ENCODE assay signal across 24 cellular contexts in genomic region chr10:113706623-113707022, GRCh38. TPM values are rescaled to one million over a fixed set of nuclear protein-coding genes. Genes with fewer than 3 reads are reported as not detected.
DNase-seq lines count a peak whose midpoint lies in the region; ATAC-seq, FAIRE-seq and TF ChIP-seq lines count a peak whose summit lies in the region.
"Had no signal": no experiment of that assay in that cellular context is flagged by ENCODE, and none has a peak within 500 bp of the region (broad histone marks: within the 10 kb centered on the region; RNA-seq: fewer than 3 reads in every experiment).

No MANE protein-coding gene starts in this region.

- H3K27me3 Mint-ChIP-seq in MCF 10A (ENCODE audit: insufficient read depth, unreplicated experiment) (no peaks in the 10 kb centered on the region), osteocyte (ENCODE audit: unreplicated experiment) (no peaks in the 10 kb centered on the region)
- H3K27me3 Mint-ChIP-seq: CD4-positive, CD25-positive, alpha-beta regulatory T cell had no signal

- H3K27ac ChIP-seq in breast epithelium: no peak overlapping the region
- H3K27ac ChIP-seq: BLaER1 had no signal

- H3K9me3 Mint-ChIP-seq in MCF 10A (ENCODE audit: unreplicated experiment): no peaks in the 10 kb centered on the region
- H3K9me3 Mint-ChIP-seq in osteocyte (ENCODE audit: unreplicated experiment): no peaks in the 10 kb centered on the region

- peaks cover 5% of the 10 kb centered on the region for H3K36me3 Mint-ChIP-seq in MCF 10A (ENCODE audit: insufficient read depth, unreplicated experiment)
- H3K36me3 Mint-ChIP-seq in osteocyte (ENCODE audit: unreplicated experiment): peaks cover 4% of the 10 kb centered on the region

- intact Hi-C loops in MCF 10A (cut with micrococcal nuclease): loop anchor here (5.0 kb wide), 1 partner anchor 151 kb away; no protein-coding TSS in a partner anchor
- intact Hi-C loops in breast epithelium (cut with DNase I; ENCODE audit: low total_unique reads): no loop called here

- no peaks in the 10 kb centered on the region for H3K9me3 ChIP-seq in breast epithelium
- H3K9me3 ChIP-seq: BLaER1 had no signal

- H3K4me1 ChIP-seq in breast epithelium: peaks cover 0 to 8% of the 10 kb centered on the region in 2 donors

- peaks cover 5% of the 10 kb centered on the region for H3K4me1 Mint-ChIP-seq in MCF 10A (ENCODE audit: insufficient read depth, unreplicated experiment)
- H3K4me1 Mint-ChIP-seq in osteocyte (ENCODE audit: unreplicated experiment): peaks cover 65% of the 10 kb centered on the region

- H3K27me3 ChIP-seq in breast epithelium (no peaks in the 10 kb centered on the region), bronchial epithelial cell (ENCODE audit: control insufficient read depth, insufficient read depth, low read length) (no peaks in the 10 kb centered on the region)
- H3K27me3 ChIP-seq: BLaER1 had no signal

- H3K4me3 Mint-ChIP-seq in MCF 10A (ENCODE audit: unreplicated experiment) (no peak overlapping the region), osteocyte (ENCODE audit: unreplicated experiment) (no peak overlapping the region)

- DNase-seq in MCF 10A (ENCODE audit: unreplicated experiment) (no peak), breast epithelium (ENCODE audit: low spot score in 2 of 2) (no peak), bronchial epithelial cell (ENCODE audit: low read depth) (no peak), osteocyte (ENCODE audit: extremely low spot score, unreplicated experiment) (no peak), NCI-H446 treated with DMSO at 0.1 percent for 48 hours (lab: John Stamatoyannopoulos, UW) (no peak), GM19239 (ENCODE audit: insufficient read length, low spot score) (no peak)
- DNase-seq: DMS153, DND-41, Karpas-422, NCI-H1092 treated with DMSO at 0.1 percent for 48 hours, NCI-H1436, NCI-H1930, NCI-H2107, NCI-H524 treated with DMSO at 0.1 percent for 48 hours, NCI-H774, SIG-M5 had no signal

- no peak for ATAC-seq in HG03045 (IDR thresholded peaks at IDR 0.05; ENCODE audit: unreplicated experiment)

- POLR2A ChIA-PET in MCF 10A (lab: Yijun Ruan, JAX): no interaction called here

- CTCF ChIA-PET in MCF 10A (lab: Yijun Ruan, JAX): interaction anchor here (1.2 to 1.6 kb wide), 6 partner anchors 10 to 410 kb away, joined by 4 to 8 read pairs (median 4); no protein-coding TSS in a partner anchor

- FAIRE-seq in bronchial epithelial cell (lab: Jason Lieb, UNC) (peak; percentile 18), GM19239 (lab: Jason Lieb, UNC) (no peak)
- FAIRE-seq: A204.1, GM18507, H54, RCC 7860 had no signal

- no peak for TF ChIP-seq CTCF in MCF 10A (IDR thresholded peaks at IDR 0.05; ENCODE audit: unreplicated experiment)
- TF ChIP-seq CTCF in breast epithelium (IDR thresholded peaks at IDR 0.05): no peak
- TF ChIP-seq CTCF in bronchial epithelial cell (IDR thresholded peaks at IDR 0.05; ENCODE audit: insufficient read depth, low read length, severe bottlenecking): no peak
- TF ChIP-seq CTCF in osteocyte (IDR thresholded peaks at IDR 0.05): no peak

- H3K4me3 ChIP-seq in breast epithelium (no peak overlapping the region), bronchial epithelial cell (ENCODE audit: low read depth, low read length) (no peak overlapping the region)
- H3K4me3 ChIP-seq: BLaER1 had no signal

- H3K27ac Mint-ChIP-seq in MCF 10A (ENCODE audit: low read depth, unreplicated experiment): peak overlapping the region; percentile 64
- peak overlapping the region; percentile 83 for H3K27ac Mint-ChIP-seq in osteocyte (ENCODE audit: unreplicated experiment)

- TF ChIP-seq POLR2A in breast epithelium (IDR thresholded peaks at IDR 0.05): no peak

- no TSS peak for BruUV-seq in MCF 10A (replicated peaks; lab: Mats Ljungman, UMichigan)

- no peaks in the 10 kb centered on the region for H3K36me3 ChIP-seq in breast epithelium
- H3K36me3 ChIP-seq in bronchial epithelial cell (ENCODE audit: control insufficient read depth, insufficient read depth, low read length): no peaks in the 10 kb centered on the region

RNA-seq across cellular contexts. Expression of gene CASP7, which starts 26.9 kb away (rescaled TPM):
- total RNA-seq in MCF 10A (2022) (7.4 and 13.7 TPM in 2 replicates), breast epithelium (10 to 100 TPM; 19.0 to 27.2 (median 24.3) TPM), bronchial epithelial cell (10.0 and 12.8 TPM in 2 replicates), osteocyte (30.1 and 34.2 TPM in 2 replicates)

RNA-seq across cellular contexts. Expression of gene NRAP, which starts 42.8 kb away (rescaled TPM):
- total RNA-seq in MCF 10A (2022) (not detected in 2 replicates), breast epithelium (not detected), bronchial epithelial cell (not detected in 2 replicates), osteocyte (not detected in 2 replicates)
- total RNA-seq: CD4-positive, CD25-positive, alpha-beta regulatory T cell; HT-29 had no signal

RNA-seq across cellular contexts. Expression of gene PLEKHS1, which starts 44.9 kb away (rescaled TPM):
- total RNA-seq in MCF 10A (2022) (not detected in 2 replicates), breast epithelium (10 to 100 TPM in 2 of 3 donors, not detected in 1; 23.6 to 30.0 TPM), bronchial epithelial cell (not detected in 2 replicates), osteocyte (0.11 TPM in 1 of 2 replicates, not detected in the other)
- total RNA-seq: HT-29 had no signal
